Comparison of ENCODE assay signal across 1 cellular context in genomic region chr15:92848852-92849598, GRCh38.
TF ChIP-seq lines count a peak whose summit lies in the region.

No MANE protein-coding gene starts in this region.

TF ChIP-seq in GM12878, 131 proteins besides CTCF, POLR2A, EP300 and RAD21 (continued from another document):
- no peak for TF ChIP-seq USF2 (IDR thresholded peaks at IDR 0.05; ENCODE audit: borderline replicate concordance, low read depth, low read length)
- no peak for TF ChIP-seq MEF2B (IDR thresholded peaks at IDR 0.05; ENCODE audit: partially characterized antibody, poor library complexity, severe bottlenecking)
- no peak for TF ChIP-seq CREM (IDR thresholded peaks at IDR 0.05; ENCODE audit: low read depth)
- TF ChIP-seq, protein P1, sequence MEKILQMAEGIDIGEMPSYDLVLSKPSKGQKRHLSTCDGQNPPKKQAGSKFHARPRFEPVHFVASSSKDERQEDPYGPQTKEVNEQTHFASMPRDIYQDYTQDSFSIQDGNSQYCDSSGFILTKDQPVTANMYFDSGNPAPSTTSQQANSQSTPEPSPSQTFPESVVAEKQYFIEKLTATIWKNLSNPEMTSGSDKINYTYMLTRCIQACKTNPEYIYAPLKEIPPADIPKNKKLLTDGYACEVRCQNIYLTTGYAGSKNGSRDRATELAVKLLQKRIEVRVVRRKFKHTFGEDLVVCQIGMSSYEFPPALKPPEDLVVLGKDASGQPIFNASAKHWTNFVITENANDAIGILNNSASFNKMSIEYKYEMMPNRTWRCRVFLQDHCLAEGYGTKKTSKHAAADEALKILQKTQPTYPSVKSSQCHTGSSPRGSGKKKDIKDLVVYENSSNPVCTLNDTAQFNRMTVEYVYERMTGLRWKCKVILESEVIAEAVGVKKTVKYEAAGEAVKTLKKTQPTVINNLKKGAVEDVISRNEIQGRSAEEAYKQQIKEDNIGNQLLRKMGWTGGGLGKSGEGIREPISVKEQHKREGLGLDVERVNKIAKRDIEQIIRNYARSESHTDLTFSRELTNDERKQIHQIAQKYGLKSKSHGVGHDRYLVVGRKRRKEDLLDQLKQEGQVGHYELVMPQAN (conservative IDR thresholded peaks at IDR 0.05), result no peak
- TF ChIP-seq ZNF384 (IDR thresholded peaks at IDR 0.05; ENCODE audit: borderline replicate concordance, low read depth, low read length), result peak; percentile 67
- TF ChIP-seq ZBTB4 (CRISPR knock-in tag; IDR thresholded peaks at IDR 0.05), result no peak
- TF ChIP-seq ZZZ3 (IDR thresholded peaks at IDR 0.05; ENCODE audit: control insufficient read depth, insufficient read length, low read depth), result no peak
- no peak for TF ChIP-seq PAX5 (IDR thresholded peaks at IDR 0.05; ENCODE audit: borderline replicate concordance, low read depth, low read length)
- TF ChIP-seq HCFC1 (IDR thresholded peaks at IDR 0.05; ENCODE audit: low read length), result no peak
- TF ChIP-seq POU2F2 (IDR thresholded peaks at IDR 0.05; ENCODE audit: borderline replicate concordance, low read depth, low read length), result peak; percentile 46; the same call in 1 of the 3 replicates
- TF ChIP-seq, protein P2, sequence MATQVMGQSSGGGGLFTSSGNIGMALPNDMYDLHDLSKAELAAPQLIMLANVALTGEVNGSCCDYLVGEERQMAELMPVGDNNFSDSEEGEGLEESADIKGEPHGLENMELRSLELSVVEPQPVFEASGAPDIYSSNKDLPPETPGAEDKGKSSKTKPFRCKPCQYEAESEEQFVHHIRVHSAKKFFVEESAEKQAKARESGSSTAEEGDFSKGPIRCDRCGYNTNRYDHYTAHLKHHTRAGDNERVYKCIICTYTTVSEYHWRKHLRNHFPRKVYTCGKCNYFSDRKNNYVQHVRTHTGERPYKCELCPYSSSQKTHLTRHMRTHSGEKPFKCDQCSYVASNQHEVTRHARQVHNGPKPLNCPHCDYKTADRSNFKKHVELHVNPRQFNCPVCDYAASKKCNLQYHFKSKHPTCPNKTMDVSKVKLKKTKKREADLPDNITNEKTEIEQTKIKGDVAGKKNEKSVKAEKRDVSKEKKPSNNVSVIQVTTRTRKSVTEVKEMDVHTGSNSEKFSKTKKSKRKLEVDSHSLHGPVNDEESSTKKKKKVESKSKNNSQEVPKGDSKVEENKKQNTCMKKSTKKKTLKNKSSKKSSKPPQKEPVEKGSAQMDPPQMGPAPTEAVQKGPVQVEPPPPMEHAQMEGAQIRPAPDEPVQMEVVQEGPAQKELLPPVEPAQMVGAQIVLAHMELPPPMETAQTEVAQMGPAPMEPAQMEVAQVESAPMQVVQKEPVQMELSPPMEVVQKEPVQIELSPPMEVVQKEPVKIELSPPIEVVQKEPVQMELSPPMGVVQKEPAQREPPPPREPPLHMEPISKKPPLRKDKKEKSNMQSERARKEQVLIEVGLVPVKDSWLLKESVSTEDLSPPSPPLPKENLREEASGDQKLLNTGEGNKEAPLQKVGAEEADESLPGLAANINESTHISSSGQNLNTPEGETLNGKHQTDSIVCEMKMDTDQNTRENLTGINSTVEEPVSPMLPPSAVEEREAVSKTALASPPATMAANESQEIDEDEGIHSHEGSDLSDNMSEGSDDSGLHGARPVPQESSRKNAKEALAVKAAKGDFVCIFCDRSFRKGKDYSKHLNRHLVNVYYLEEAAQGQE (IDR thresholded peaks at IDR 0.05; ENCODE audit: low read depth, low read length), result no peak
- TF ChIP-seq, protein P3, sequence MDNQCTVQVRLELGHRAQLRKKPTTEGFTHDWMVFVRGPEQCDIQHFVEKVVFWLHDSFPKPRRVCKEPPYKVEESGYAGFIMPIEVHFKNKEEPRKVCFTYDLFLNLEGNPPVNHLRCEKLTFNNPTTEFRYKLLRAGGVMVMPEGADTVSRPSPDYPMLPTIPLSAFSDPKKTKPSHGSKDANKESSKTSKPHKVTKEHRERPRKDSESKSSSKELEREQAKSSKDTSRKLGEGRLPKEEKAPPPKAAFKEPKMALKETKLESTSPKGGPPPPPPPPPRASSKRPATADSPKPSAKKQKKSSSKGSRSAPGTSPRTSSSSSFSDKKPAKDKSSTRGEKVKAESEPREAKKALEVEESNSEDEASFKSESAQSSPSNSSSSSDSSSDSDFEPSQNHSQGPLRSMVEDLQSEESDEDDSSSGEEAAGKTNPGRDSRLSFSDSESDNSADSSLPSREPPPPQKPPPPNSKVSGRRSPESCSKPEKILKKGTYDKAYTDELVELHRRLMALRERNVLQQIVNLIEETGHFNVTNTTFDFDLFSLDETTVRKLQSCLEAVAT (IDR thresholded peaks at IDR 0.05), result no peak
- no peak for TF ChIP-seq BCL11A (IDR thresholded peaks at IDR 0.05; ENCODE audit: low read depth, low read length)
- no peak for TF ChIP-seq NR2C1 (IDR thresholded peaks at IDR 0.05)
- TF ChIP-seq SMC3 (IDR thresholded peaks at IDR 0.05; ENCODE audit: borderline replicate concordance, low read length), result no peak
- no peak for TF ChIP-seq ELK1 (IDR thresholded peaks at IDR 0.05; ENCODE audit: low read depth, low read length)
- TF ChIP-seq, protein P4, sequence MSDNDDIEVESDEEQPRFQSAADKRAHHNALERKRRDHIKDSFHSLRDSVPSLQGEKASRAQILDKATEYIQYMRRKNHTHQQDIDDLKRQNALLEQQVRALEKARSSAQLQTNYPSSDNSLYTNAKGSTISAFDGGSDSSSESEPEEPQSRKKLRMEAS (IDR thresholded peaks at IDR 0.05; ENCODE audit: low read depth, low read length), result no peak
